Comparison of ENCODE assay signal across 1 cellular context in the genomic region with DNA sequence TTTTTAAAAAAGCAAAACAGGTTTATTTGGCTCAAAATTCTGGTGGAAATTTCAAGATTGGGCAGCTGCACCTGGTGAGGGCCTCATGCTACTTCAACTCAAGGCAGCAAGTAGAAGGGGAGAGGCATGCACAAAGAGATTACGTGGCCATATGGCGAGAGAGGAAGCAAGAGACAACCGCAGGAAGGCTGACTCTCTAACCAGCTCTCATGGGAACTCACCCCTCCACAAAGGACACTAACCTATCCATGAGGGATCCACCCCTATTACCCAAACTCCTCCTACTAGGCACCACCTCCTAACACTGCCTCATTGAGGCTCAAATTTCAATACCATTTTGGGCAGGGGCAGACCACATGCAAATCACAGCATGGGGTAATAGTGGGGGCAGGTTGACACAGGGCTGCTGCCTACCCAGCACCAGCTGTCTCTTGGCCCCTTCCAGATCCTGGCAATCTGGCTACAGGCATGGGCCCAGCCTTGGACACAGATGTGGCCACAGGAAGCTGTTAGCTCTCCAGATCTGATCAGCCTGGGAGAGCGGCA.
TF ChIP-seq lines count a peak whose summit lies in the region.

No MANE protein-coding gene starts in this region.

TF ChIP-seq in HEK293, 187 proteins besides CTCF, POLR2A, EP300 and RAD21 (continued from another document):
- TF ChIP-seq ZNF514 (tag by site-specific recombination; IDR thresholded peaks at IDR 0.05), result no peak
- TF ChIP-seq ZNF561 (tag by site-specific recombination; IDR thresholded peaks at IDR 0.05; ENCODE audit: borderline replicate concordance), result no peak
- no peak for TF ChIP-seq ZNF292 (tag by site-specific recombination; IDR thresholded peaks at IDR 0.05; ENCODE audit: borderline replicate concordance, low read depth)
- TF ChIP-seq ZNF585B (tag by site-specific recombination; IDR thresholded peaks at IDR 0.05), result no peak
- no peak for TF ChIP-seq GFI1B (tag by site-specific recombination; IDR thresholded peaks at IDR 0.05)
- TF ChIP-seq ZNF146 (tag by site-specific recombination; IDR thresholded peaks at IDR 0.05), result no peak
- TF ChIP-seq, protein P1, sequence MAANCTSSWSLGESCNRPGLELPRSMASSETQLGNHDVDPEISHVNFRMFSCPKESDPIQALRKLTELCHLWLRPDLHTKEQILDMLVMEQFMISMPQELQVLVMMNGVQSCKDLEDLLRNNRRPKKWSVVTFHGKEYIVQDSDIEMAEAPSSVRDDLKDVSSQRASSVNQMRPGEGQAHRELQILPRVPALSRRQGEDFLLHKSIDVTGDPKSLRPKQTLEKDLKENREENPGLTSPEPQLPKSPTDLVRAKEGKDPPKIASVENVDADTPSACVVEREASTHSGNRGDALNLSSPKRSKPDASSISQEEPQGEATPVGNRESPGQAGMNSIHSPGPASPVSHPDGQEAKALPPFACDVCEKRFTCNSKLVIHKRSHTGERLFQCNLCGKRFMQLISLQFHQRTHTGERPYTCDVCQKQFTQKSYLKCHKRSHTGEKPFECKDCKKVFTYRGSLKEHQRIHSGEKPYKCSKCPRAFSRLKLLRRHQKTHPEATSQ (tag by site-specific recombination; IDR thresholded peaks at IDR 0.05), result no peak
- TF ChIP-seq ZNF600 (tag by site-specific recombination; IDR thresholded peaks at IDR 0.05), result 0 out of 2 replicates have a peak, but pooled peaks have one; percentile 43
- TF ChIP-seq SCRT2 (tag by site-specific recombination; IDR thresholded peaks at IDR 0.05), result no peak
- TF ChIP-seq, protein P2, sequence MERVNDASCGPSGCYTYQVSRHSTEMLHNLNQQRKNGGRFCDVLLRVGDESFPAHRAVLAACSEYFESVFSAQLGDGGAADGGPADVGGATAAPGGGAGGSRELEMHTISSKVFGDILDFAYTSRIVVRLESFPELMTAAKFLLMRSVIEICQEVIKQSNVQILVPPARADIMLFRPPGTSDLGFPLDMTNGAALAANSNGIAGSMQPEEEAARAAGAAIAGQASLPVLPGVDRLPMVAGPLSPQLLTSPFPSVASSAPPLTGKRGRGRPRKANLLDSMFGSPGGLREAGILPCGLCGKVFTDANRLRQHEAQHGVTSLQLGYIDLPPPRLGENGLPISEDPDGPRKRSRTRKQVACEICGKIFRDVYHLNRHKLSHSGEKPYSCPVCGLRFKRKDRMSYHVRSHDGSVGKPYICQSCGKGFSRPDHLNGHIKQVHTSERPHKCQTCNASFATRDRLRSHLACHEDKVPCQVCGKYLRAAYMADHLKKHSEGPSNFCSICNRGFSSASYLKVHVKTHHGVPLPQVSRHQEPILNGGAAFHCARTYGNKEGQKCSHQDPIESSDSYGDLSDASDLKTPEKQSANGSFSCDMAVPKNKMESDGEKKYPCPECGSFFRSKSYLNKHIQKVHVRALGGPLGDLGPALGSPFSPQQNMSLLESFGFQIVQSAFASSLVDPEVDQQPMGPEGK (tag by site-specific recombination; IDR thresholded peaks at IDR 0.05), result peak; percentile 20; the same call in 1 of the 2 replicates
- no peak for TF ChIP-seq KLF1 (tag by site-specific recombination; IDR thresholded peaks at IDR 0.05)
- TF ChIP-seq GLIS2 (tag by site-specific recombination; IDR thresholded peaks at IDR 0.05), result no peak
- TF ChIP-seq TRIM28 (IDR thresholded peaks at IDR 0.05; ENCODE audit: borderline replicate concordance, low read length), result no peak
- TF ChIP-seq SP7 (tag by site-specific recombination; IDR thresholded peaks at IDR 0.05), result peak; percentile 49
- peak; percentile 36 for TF ChIP-seq ZBTB17 (tag by site-specific recombination; IDR thresholded peaks at IDR 0.05)
- no peak for TF ChIP-seq KLF8 (tag by site-specific recombination; IDR thresholded peaks at IDR 0.05)
- TF ChIP-seq SP3 (tag by site-specific recombination; IDR thresholded peaks at IDR 0.05), result 0 out of 2 replicates have a peak, but pooled peaks have one; percentile 39
- no peak for TF ChIP-seq ZNF529 (tag by site-specific recombination; IDR thresholded peaks at IDR 0.05; ENCODE audit: insufficient replicate concordance)
- no peak for TF ChIP-seq ZNF558 (tag by site-specific recombination; IDR thresholded peaks at IDR 0.05)
- no peak for TF ChIP-seq ZNF768 (tag by site-specific recombination; IDR thresholded peaks at IDR 0.05)
- TF ChIP-seq, protein P3, sequence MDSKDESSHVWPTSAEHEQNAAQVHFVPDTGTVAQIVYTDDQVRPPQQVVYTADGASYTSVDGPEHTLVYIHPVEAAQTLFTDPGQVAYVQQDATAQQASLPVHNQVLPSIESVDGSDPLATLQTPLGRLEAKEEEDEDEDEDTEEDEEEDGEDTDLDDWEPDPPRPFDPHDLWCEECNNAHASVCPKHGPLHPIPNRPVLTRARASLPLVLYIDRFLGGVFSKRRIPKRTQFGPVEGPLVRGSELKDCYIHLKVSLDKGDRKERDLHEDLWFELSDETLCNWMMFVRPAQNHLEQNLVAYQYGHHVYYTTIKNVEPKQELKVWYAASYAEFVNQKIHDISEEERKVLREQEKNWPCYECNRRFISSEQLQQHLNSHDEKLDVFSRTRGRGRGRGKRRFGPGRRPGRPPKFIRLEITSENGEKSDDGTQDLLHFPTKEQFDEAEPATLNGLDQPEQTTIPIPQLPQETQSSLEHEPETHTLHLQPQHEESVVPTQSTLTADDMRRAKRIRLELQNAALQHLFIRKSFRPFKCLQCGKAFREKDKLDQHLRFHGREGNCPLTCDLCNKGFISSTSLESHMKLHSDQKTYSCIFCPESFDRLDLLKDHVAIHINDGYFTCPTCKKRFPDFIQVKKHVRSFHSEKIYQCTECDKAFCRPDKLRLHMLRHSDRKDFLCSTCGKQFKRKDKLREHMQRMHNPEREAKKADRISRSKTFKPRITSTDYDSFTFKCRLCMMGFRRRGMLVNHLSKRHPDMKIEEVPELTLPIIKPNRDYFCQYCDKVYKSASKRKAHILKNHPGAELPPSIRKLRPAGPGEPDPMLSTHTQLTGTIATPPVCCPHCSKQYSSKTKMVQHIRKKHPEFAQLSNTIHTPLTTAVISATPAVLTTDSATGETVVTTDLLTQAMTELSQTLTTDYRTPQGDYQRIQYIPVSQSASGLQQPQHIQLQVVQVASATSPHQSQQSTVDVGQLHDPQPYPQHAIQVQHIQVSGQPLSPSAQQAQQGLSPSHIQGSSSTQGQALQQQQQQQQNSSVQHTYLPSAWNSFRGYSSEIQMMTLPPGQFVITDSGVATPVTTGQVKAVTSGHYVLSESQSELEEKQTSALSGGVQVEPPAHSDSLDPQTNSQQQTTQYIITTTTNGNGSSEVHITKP (tag by site-specific recombination; IDR thresholded peaks at IDR 0.05), result peak; percentile 94
- no peak for TF ChIP-seq BCL11B (tag by site-specific recombination; IDR thresholded peaks at IDR 0.05; ENCODE audit: low read depth)
- TF ChIP-seq ZNF324 (tag by site-specific recombination; IDR thresholded peaks at IDR 0.05), result no peak
- no peak for TF ChIP-seq ZNF501 (tag by site-specific recombination; IDR thresholded peaks at IDR 0.05)
- no peak for TF ChIP-seq ZNF202 (tag by site-specific recombination; IDR thresholded peaks at IDR 0.05; ENCODE audit: borderline replicate concordance)
- TF ChIP-seq ZNF157 (tag by site-specific recombination; IDR thresholded peaks at IDR 0.05), result no peak
- TF ChIP-seq ZNF785 (tag by site-specific recombination; IDR thresholded peaks at IDR 0.05), result no peak
- no peak for TF ChIP-seq ZNF837 (tag by site-specific recombination; IDR thresholded peaks at IDR 0.05)
TF ChIP-seq in HEK293: peak in this region for 9.
